Comparison of ENCODE assay signal across 1 cellular context in genomic region chr7:143906895-143907294, GRCh38.
TF ChIP-seq lines count a peak whose summit lies in the region.

No MANE protein-coding gene starts in this region.

TF ChIP-seq in HepG2, 621 proteins besides CTCF, POLR2A, EP300 and RAD21 (continued from another document and continues in another):
- TF ChIP-seq TBX3 (IDR thresholded peaks at IDR 0.05; ENCODE audit: borderline replicate concordance) (no peak), ZNF17 (CRISPR knock-in tag; IDR thresholded peaks at IDR 0.05) (no peak), ZNF333 (CRISPR knock-in tag; IDR thresholded peaks at IDR 0.05; ENCODE audit: borderline replicate concordance) (no peak), ZNF567 (CRISPR knock-in tag; IDR thresholded peaks at IDR 0.05; ENCODE audit: borderline replicate concordance) (no peak), ELF4 (CRISPR knock-in tag; IDR thresholded peaks at IDR 0.05; ENCODE audit: borderline replicate concordance) (no peak), ZNF33A (CRISPR knock-in tag; IDR thresholded peaks at IDR 0.05; ENCODE audit: borderline replicate concordance) (no peak), ATAD3A (CRISPR knock-in tag; IDR thresholded peaks at IDR 0.05) (no peak), HMG20A (CRISPR knock-in tag; IDR thresholded peaks at IDR 0.05; ENCODE audit: borderline replicate concordance) (peak; percentile 96), ETV6 (CRISPR knock-in tag; conservative IDR thresholded peaks at IDR 0.05) (no peak), ZNF317 (CRISPR knock-in tag; IDR thresholded peaks at IDR 0.05) (peak; percentile 85), AHR (CRISPR knock-in tag; IDR thresholded peaks at IDR 0.05) (no peak), ATF1 (CRISPR knock-in tag; IDR thresholded peaks at IDR 0.05) (peak; percentile 68), ZNF34 (CRISPR knock-in tag; IDR thresholded peaks at IDR 0.05; ENCODE audit: borderline replicate concordance) (0 out of 2 replicates have a peak, but pooled peaks have one; percentile 63), CREM (IDR thresholded peaks at IDR 0.05) (peak; percentile 77), CREM (CRISPR knock-in tag; IDR thresholded peaks at IDR 0.05) (no peak), GZF1 (CRISPR knock-in tag; IDR thresholded peaks at IDR 0.05) (no peak; the same call in 1 of the 2 replicates), ZNF770 (CRISPR knock-in tag; IDR thresholded peaks at IDR 0.05) (no peak), ZNF747 (CRISPR knock-in tag; IDR thresholded peaks at IDR 0.05; ENCODE audit: borderline replicate concordance) (no peak), ZNF672 (CRISPR knock-in tag; IDR thresholded peaks at IDR 0.05) (no peak), ZFP36 (IDR thresholded peaks at IDR 0.05; ENCODE audit: borderline replicate concordance, low read depth, low read length, partially characterized antibody) (no peak), PATZ1 (CRISPR knock-in tag; IDR thresholded peaks at IDR 0.05) (peak; percentile 77), ZBTB20 (CRISPR knock-in tag; IDR thresholded peaks at IDR 0.05; ENCODE audit: borderline replicate concordance, low read depth) (no peak), ZNF496 (CRISPR knock-in tag; IDR thresholded peaks at IDR 0.05; ENCODE audit: insufficient replicate concordance) (no peak), IKZF5 (CRISPR knock-in tag; IDR thresholded peaks at IDR 0.05) (peak; percentile 94), NFKBIZ (CRISPR knock-in tag; IDR thresholded peaks at IDR 0.05) (peak; percentile 92), ZFX (CRISPR knock-in tag; IDR thresholded peaks at IDR 0.05; ENCODE audit: low read depth) (peak; percentile 87), ZNF451 (CRISPR knock-in tag; IDR thresholded peaks at IDR 0.05) (no peak), KMT2B (CRISPR knock-in tag; IDR thresholded peaks at IDR 0.05) (peak; percentile 39; the same call in 1 of the 2 replicates), NFE2 (CRISPR knock-in tag; IDR thresholded peaks at IDR 0.05) (no peak), ZFAT (CRISPR knock-in tag; conservative IDR thresholded peaks at IDR 0.05) (no peak), ZFYVE20 (CRISPR knock-in tag; IDR thresholded peaks at IDR 0.05; ENCODE audit: borderline replicate concordance, low read depth) (no peak), KDM4B (CRISPR knock-in tag; IDR thresholded peaks at IDR 0.05) (peak; percentile 83; the same call in 1 of the 2 replicates), CCDC6 (CRISPR knock-in tag; IDR thresholded peaks at IDR 0.05) (0 out of 2 replicates have a peak, but pooled peaks have one; percentile 41), TCF12 (IDR thresholded peaks at IDR 0.05) (no peak), TCF12 (CRISPR knock-in tag; IDR thresholded peaks at IDR 0.05) (no peak), TRIM22 (IDR thresholded peaks at IDR 0.05) (no peak), ARNT2 (CRISPR knock-in tag; IDR thresholded peaks at IDR 0.05; ENCODE audit: low read depth) (no peak), DPF2 (CRISPR knock-in tag; IDR thresholded peaks at IDR 0.05; ENCODE audit: borderline replicate concordance, low read depth) (peak; percentile 98), ZNF407 (CRISPR knock-in tag; IDR thresholded peaks at IDR 0.05; ENCODE audit: not compliant biosample characterization) (no peak), CREBL2 (CRISPR knock-in tag; IDR thresholded peaks at IDR 0.05; ENCODE audit: borderline replicate concordance) (no peak), SP1 (IDR thresholded peaks at IDR 0.05) (no peak), SP1 (CRISPR knock-in tag; IDR thresholded peaks at IDR 0.05) (0 out of 2 replicates have a peak, but pooled peaks have one; percentile 33), FOXJ3 (CRISPR knock-in tag; IDR thresholded peaks at IDR 0.05; ENCODE audit: borderline replicate concordance) (peak; percentile 83; the same call in 1 of the 2 replicates), GRHL1 (CRISPR knock-in tag; conservative IDR thresholded peaks at IDR 0.05) (no peak), IKZF4 (CRISPR knock-in tag; IDR thresholded peaks at IDR 0.05; ENCODE audit: borderline replicate concordance, low read depth, not compliant biosample characterization) (no peak), CC2D1A (CRISPR knock-in tag; IDR thresholded peaks at IDR 0.05) (no peak), ZNF83 (CRISPR knock-in tag; IDR thresholded peaks at IDR 0.05; ENCODE audit: borderline replicate concordance) (no peak), ZFP1 (CRISPR knock-in tag; IDR thresholded peaks at IDR 0.05) (peak; percentile 83; the same call in 1 of the 2 replicates), NBN (conservative IDR thresholded peaks at IDR 0.05) (no peak)
- TF ChIP-seq, protein P1, sequence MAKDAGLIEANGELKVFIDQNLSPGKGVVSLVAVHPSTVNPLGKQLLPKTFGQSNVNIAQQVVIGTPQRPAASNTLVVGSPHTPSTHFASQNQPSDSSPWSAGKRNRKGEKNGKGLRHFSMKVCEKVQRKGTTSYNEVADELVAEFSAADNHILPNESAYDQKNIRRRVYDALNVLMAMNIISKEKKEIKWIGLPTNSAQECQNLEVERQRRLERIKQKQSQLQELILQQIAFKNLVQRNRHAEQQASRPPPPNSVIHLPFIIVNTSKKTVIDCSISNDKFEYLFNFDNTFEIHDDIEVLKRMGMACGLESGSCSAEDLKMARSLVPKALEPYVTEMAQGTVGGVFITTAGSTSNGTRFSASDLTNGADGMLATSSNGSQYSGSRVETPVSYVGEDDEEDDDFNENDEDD (CRISPR knock-in tag; IDR thresholded peaks at IDR 0.05; ENCODE audit: borderline replicate concordance), result no peak
- TF ChIP-seq, protein P2, sequence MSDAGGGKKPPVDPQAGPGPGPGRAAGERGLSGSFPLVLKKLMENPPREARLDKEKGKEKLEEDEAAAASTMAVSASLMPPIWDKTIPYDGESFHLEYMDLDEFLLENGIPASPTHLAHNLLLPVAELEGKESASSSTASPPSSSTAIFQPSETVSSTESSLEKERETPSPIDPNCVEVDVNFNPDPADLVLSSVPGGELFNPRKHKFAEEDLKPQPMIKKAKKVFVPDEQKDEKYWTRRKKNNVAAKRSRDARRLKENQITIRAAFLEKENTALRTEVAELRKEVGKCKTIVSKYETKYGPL (CRISPR knock-in tag; IDR thresholded peaks at IDR 0.05), result no peak
